In genomic region chr7:117405519-117405918, GRCh38 we compare ENCODE assay signal across 19 cellular contexts. TPM values are rescaled to one million over a fixed set of nuclear protein-coding genes. Genes with fewer than 3 reads are reported as not detected.
DNase-seq lines count a peak whose midpoint lies in the region; TF ChIP-seq lines count a peak whose summit lies in the region.
"Had no signal": no experiment of that assay in that cellular context is flagged by ENCODE, and none has a peak within 500 bp of the region (broad histone marks: within the 10 kb centered on the region; RNA-seq: fewer than 3 reads in every experiment).

No MANE protein-coding gene starts in this region.

- H3K79me2 ChIP-seq in osteoblast (ENCODE audit: insufficient read depth, low read length): no peaks in the 10 kb centered on the region

- H3K4me2 ChIP-seq in osteoblast (ENCODE audit: insufficient read depth, low read length): no peak overlapping the region
- H3K4me2 ChIP-seq: BLaER1 treated with 17β-estradiol and CSF1 and Interleukin-3, amounts not matched to agents 10 nM and 100 nM; KMS-11 had no signal

- POLR2A ChIA-PET in MCF 10A (lab: Yijun Ruan, JAX): no interaction called here

- H3K4me3 ChIP-seq in endodermal cell (ENCODE audit: low read length) (no peak overlapping the region), osteoblast (ENCODE audit: insufficient read depth, low read length) (no peak overlapping the region)
- H3K4me3 ChIP-seq: BLaER1 treated with 17β-estradiol and CSF1 and Interleukin-3, amounts not matched to agents 10 nM and 100 nM; GM12878; MG63 had no signal

- no peak overlapping the region for H3K9ac ChIP-seq in endodermal cell (ENCODE audit: extremely low read depth, low read length, poor library complexity, severe bottlenecking)
- H3K9ac ChIP-seq: BLaER1 treated with 17β-estradiol and CSF1 and Interleukin-3, amounts not matched to agents 10 nM and 100 nM; KMS-11 had no signal

- H4K20me1 ChIP-seq in osteoblast (ENCODE audit: insufficient read depth, low read length): no peaks in the 10 kb centered on the region
- H4K20me1 ChIP-seq: BLaER1 treated with 17β-estradiol and CSF1 and Interleukin-3, amounts not matched to agents 10 nM and 100 nM had no signal

- CTCF ChIA-PET in MCF 10A (lab: Yijun Ruan, JAX): interaction anchor here (0.6 to 0.7 kb wide), 4 partner anchors 24 to 1231 kb away, joined by 3 to 4 read pairs (median 3); no protein-coding TSS in a partner anchor

- intact Hi-C loops in MCF 10A (cut with micrococcal nuclease): loop anchor here (10.0 kb wide), 1 partner anchor 269 kb away; no protein-coding TSS in a partner anchor

- no peaks in the 10 kb centered on the region for H3K4me1 Mint-ChIP-seq in endodermal cell
- no peaks in the 10 kb centered on the region for H3K4me1 Mint-ChIP-seq in MCF 10A (ENCODE audit: insufficient read depth, unreplicated experiment)

- H3K27me3 ChIP-seq in endodermal cell (ENCODE audit: control insufficient read depth, insufficient read depth, low read length, poor library complexity, severe bottlenecking): no peaks in the 10 kb centered on the region
- H3K27me3 ChIP-seq in osteoblast (ENCODE audit: insufficient read depth, low read length): no peaks in the 10 kb centered on the region
- H3K27me3 ChIP-seq: BLaER1 treated with 17β-estradiol and CSF1 and Interleukin-3, amounts not matched to agents 10 nM and 100 nM; MG63 had no signal

- no TSS peak for BruUV-seq in MCF 10A (replicated peaks; lab: Mats Ljungman, UMichigan)

- H3K36me3 ChIP-seq in endodermal cell (ENCODE audit: control insufficient read depth, insufficient read depth, low read length): no peaks in the 10 kb centered on the region
- no peaks in the 10 kb centered on the region for H3K36me3 ChIP-seq in osteoblast (ENCODE audit: insufficient read depth, low read length)
- H3K36me3 ChIP-seq: BLaER1 treated with 17β-estradiol and CSF1 and Interleukin-3, amounts not matched to agents 10 nM and 100 nM; MG63 had no signal

- DNase-seq in ELR (ENCODE audit: low read depth) (peak; percentile 9), M059J (ENCODE audit: low read depth) (peak; percentile 15), endodermal cell (no peak), osteoblast (ENCODE audit: insufficient read length, low spot score, missing footprints) (no peak), T-helper 9 cell (no peak), MCF 10A (ENCODE audit: unreplicated experiment) (no peak), Ammon's horn (ENCODE audit: low spot score) (no peak)
- no peak for DNase-seq in stimulated activated CD4-positive, alpha-beta T cell treated with anti-CD3 and anti-CD28 coated beads, Interleukin-15, amount 100 ng/mL, for 24 hours
- DNase-seq: GOT3, MG63, NCI-H1092 treated with DMSO at 0.1 percent for 48 hours, OCI-M1, RPMI8226, SIG-M5, T-helper 2 cell had no signal

- no peak overlapping the region for H3K27ac ChIP-seq in endodermal cell (ENCODE audit: low read depth, low read length)
- H3K27ac ChIP-seq in osteoblast (ENCODE audit: low read depth, low read length): no peak overlapping the region
- H3K27ac ChIP-seq: BLaER1 treated with 17β-estradiol and CSF1 and Interleukin-3, amounts not matched to agents 10 nM and 100 nM; KMS-11 had no signal

- peak; percentile 64 for TF ChIP-seq CTCF in endodermal cell (conservative IDR thresholded peaks at IDR 0.05)
- peak; percentile 23 for TF ChIP-seq CTCF in osteoblast (IDR thresholded peaks at IDR 0.05; ENCODE audit: extremely low read depth, low read depth, low read length)
- no peak for TF ChIP-seq CTCF in MCF 10A (IDR thresholded peaks at IDR 0.05; ENCODE audit: unreplicated experiment)

- H3K36me3 Mint-ChIP-seq in endodermal cell (ENCODE audit: low read depth): no peaks in the 10 kb centered on the region
- H3K36me3 Mint-ChIP-seq in MCF 10A (ENCODE audit: insufficient read depth, unreplicated experiment): no peaks in the 10 kb centered on the region

- H3K9me3 Mint-ChIP-seq in endodermal cell (no peaks in the 10 kb centered on the region), MCF 10A (ENCODE audit: unreplicated experiment) (no peaks in the 10 kb centered on the region)

- H3K4me1 ChIP-seq in endodermal cell (ENCODE audit: control insufficient read depth, insufficient read depth, low read length) (peaks cover 3% of the 10 kb centered on the region), osteoblast (ENCODE audit: insufficient read depth, low read length) (no peaks in the 10 kb centered on the region)
- H3K4me1 ChIP-seq: BLaER1 treated with 17β-estradiol and CSF1 and Interleukin-3, amounts not matched to agents 10 nM and 100 nM had no signal

- whole genome bisulfite sequencing in endodermal cell (ENCODE audit: insufficient coverage in 1 of 2, insufficient read length in 1 of 2), 2 experiments: 64 to 80% methylated on average over 2 to 3 of the region's 3 CpGs

- H3K27ac Mint-ChIP-seq in endodermal cell (no peak overlapping the region), MCF 10A (ENCODE audit: low read depth, unreplicated experiment) (no peak overlapping the region)

- no peak overlapping the region for H3K4me3 Mint-ChIP-seq in endodermal cell
- H3K4me3 Mint-ChIP-seq in MCF 10A (ENCODE audit: unreplicated experiment): no peak overlapping the region

- no peak overlapping the region for H2AFZ ChIP-seq in osteoblast (ENCODE audit: low read length)

- H3K27me3 Mint-ChIP-seq in endodermal cell (ENCODE audit: insufficient read depth) (no peaks in the 10 kb centered on the region), MCF 10A (ENCODE audit: insufficient read depth, unreplicated experiment) (peaks cover 52% of the 10 kb centered on the region)

- no peaks in the 10 kb centered on the region for H3K9me3 ChIP-seq in endodermal cell (ENCODE audit: control insufficient read depth, low read length)
- no peaks in the 10 kb centered on the region for H3K9me3 ChIP-seq in osteoblast (ENCODE audit: low read depth, low read length)
- H3K9me3 ChIP-seq: BLaER1 treated with 17β-estradiol and CSF1 and Interleukin-3, amounts not matched to agents 10 nM and 100 nM; MG63 had no signal

RNA-seq across cellular contexts. Expression of gene ASZ1, which starts 21.8 kb away (rescaled TPM):
- not detected in 2 replicates for total RNA-seq in M059J (2014; rRNA removed; shearing (Covaris generic))
- total RNA-seq in endodermal cell (not detected), osteoblast (not detected in 2 replicates), MCF 10A (2022) (not detected in 2 replicates)
- not detected for polyA plus RNA-seq in endodermal cell (2013, experiment 1 of 2)
- polyA plus RNA-seq in endodermal cell (2013, experiment 2 of 2): not detected
- total RNA-seq: HepG2 had no signal
- polyA plus RNA-seq: HepG2 had no signal

Comparison
In these comparisons a context has a peak if more than half of its experiments do, and no peak if none do; other contexts are left out.
1. DNase-seq: peak in ELR (single experiment) and M059J (single experiment); none in endodermal cell (single experiment), osteoblast (single experiment), T-helper 9 cell (single experiment), MCF 10A (single experiment), stimulated activated CD4-positive, alpha-beta T cell treated with anti-CD3 and anti-CD28 coated beads, Interleukin-15, amount 100 ng/mL, for 24 hours (single experiment) and Ammon's horn (single experiment).